19 cellular contexts compared by ENCODE assay signal in genomic region chr16:12093902-12094301, GRCh38.
DNase-seq lines count a peak whose midpoint lies in the region; ATAC-seq and TF ChIP-seq lines count a peak whose summit lies in the region.
"Had no signal": no experiment of that assay in that cellular context is flagged by ENCODE, and none has a peak within 500 bp of the region (broad histone marks: within the 10 kb centered on the region; RNA-seq: fewer than 3 reads in every experiment).

No MANE protein-coding gene starts in this region.

- H3K4me2 ChIP-seq in BLaER1 (peak overlapping the region; percentile 66; the same call in 1 of the 2 replicates), OCI-LY1 (ENCODE audit: low read length) (peak overlapping the region; percentile 46; the same call in 1 of the 2 replicates)

- peak overlapping the region in 4 of 7 donors; percentile 19 to 77 (median 48) for H3K27ac Mint-ChIP-seq in CD4-positive, alpha-beta memory T cell
- peak overlapping the region in 5 of 9 donors; percentile 11 to 80 (median 55) for H3K27ac Mint-ChIP-seq in naive thymus-derived CD4-positive, alpha-beta T cell
- H3K27ac Mint-ChIP-seq: CD8-positive, alpha-beta T cell had no signal

- H3K9ac ChIP-seq in BLaER1: no peak overlapping the region
- H3K9ac ChIP-seq in OCI-LY1 (ENCODE audit: low read length): peak overlapping the region; percentile 48

- no peaks in the 10 kb centered on the region for H3K9me3 Mint-ChIP-seq in CD4-positive, alpha-beta memory T cell
- H3K9me3 Mint-ChIP-seq in naive thymus-derived CD4-positive, alpha-beta T cell: no peaks in the 10 kb centered on the region
- H3K9me3 Mint-ChIP-seq: CD14-positive monocyte; CD8-positive, alpha-beta T cell had no signal

- POLR2A ChIA-PET in CD4-positive, alpha-beta memory T cell (lab: Charles Lee; ENCODE audit: partially characterized antibody): interaction anchor here (2.0 kb wide), 1 partner anchor 14 kb away, joined by 16 read pairs; no protein-coding TSS in a partner anchor
- POLR2A ChIA-PET in naive thymus-derived CD4-positive, alpha-beta T cell (lab: Charles Lee): interaction anchor here (0.6 to 3.5 kb wide), 2 partner anchors 14 to 714 kb away, joined by 4 to 33 read pairs; no protein-coding TSS in a partner anchor

- CTCF ChIA-PET in CD4-positive, alpha-beta memory T cell (lab: Charles Lee; ENCODE audit: partially characterized antibody): interaction anchor here (1.1 to 7.0 kb wide), 10 partner anchors 11 to 727 kb away, joined by 3 to 131 read pairs (median 22); no protein-coding TSS in a partner anchor
- CTCF ChIA-PET in naive thymus-derived CD4-positive, alpha-beta T cell (lab: Charles Lee): interaction anchor here (0.6 to 2.7 kb wide), 11 partner anchors 9 to 742 kb away, joined by 3 to 29 read pairs (median 5); no protein-coding TSS in a partner anchor

- DNase-seq in CD4-positive, alpha-beta memory T cell: no peak
- DNase-seq in naive thymus-derived CD4-positive, alpha-beta T cell: no peak
- no peak for DNase-seq in AG08396 (ENCODE audit: low spot score)
- DNase-seq in T-helper 9 cell: no peak
- DNase-seq: ACHN; AML-193; Calu3; CD8-positive, alpha-beta T cell; DMS79 treated with DMSO at 0.1 percent for 48 hours; GF-D8; GOT3; H7; IMR-90; KBM-7 had no signal

- H3K9me3 ChIP-seq in BLaER1 (no peaks in the 10 kb centered on the region), OCI-LY1 (ENCODE audit: low read length) (no peaks in the 10 kb centered on the region)
- no peaks in the 10 kb centered on the region for H3K9me3 ChIP-seq in CD4-positive, alpha-beta memory T cell (ENCODE audit: control insufficient read depth in 1 of 2, low read length in 2 of 2)
- no peaks in the 10 kb centered on the region for H3K9me3 ChIP-seq in naive thymus-derived CD4-positive, alpha-beta T cell (ENCODE audit: control insufficient read depth in 2 of 3, low read length in 3 of 3)

- intact Hi-C loops in CD4-positive, alpha-beta memory T cell (cut with micrococcal nuclease): loop anchor here (2.0 kb wide), 1 partner anchor 13 kb away; no protein-coding TSS in a partner anchor
- intact Hi-C loops in naive thymus-derived CD4-positive, alpha-beta T cell (cut with micrococcal nuclease): loop anchor here in 1 of 2 donors (10.0 kb wide), 1 partner anchor 1361 kb away; no protein-coding TSS in a partner anchor

- no peaks in the 10 kb centered on the region for H3K79me2 ChIP-seq in OCI-LY1 (ENCODE audit: insufficient read depth, low read length)

- peaks cover 2 to 13% of the 10 kb centered on the region in 2 donors for H3K36me3 Mint-ChIP-seq in CD4-positive, alpha-beta memory T cell
- H3K36me3 Mint-ChIP-seq in naive thymus-derived CD4-positive, alpha-beta T cell: peaks cover 0 to 19% (median 2%) of the 10 kb centered on the region in 5 donors

- no peaks in the 10 kb centered on the region for H4K20me1 ChIP-seq in BLaER1
- no peaks in the 10 kb centered on the region for H4K20me1 ChIP-seq in OCI-LY1 (ENCODE audit: insufficient read depth, low read length)

- no peak for TF ChIP-seq CTCF in OCI-LY1 (IDR thresholded peaks at IDR 0.05; ENCODE audit: low read length)

- H3K4me3 Mint-ChIP-seq in CD4-positive, alpha-beta memory T cell: no peak overlapping the region
- H3K4me3 Mint-ChIP-seq in naive thymus-derived CD4-positive, alpha-beta T cell: no peak overlapping the region
- H3K4me3 Mint-ChIP-seq: CD14-positive monocyte; CD8-positive, alpha-beta T cell had no signal

- H2AFZ ChIP-seq in OCI-LY1 (ENCODE audit: low read length): no peak overlapping the region

- H3K4me3 ChIP-seq in BLaER1 (no peak overlapping the region), OCI-LY1 (ENCODE audit: low read depth, low read length, poor library complexity, severe bottlenecking) (no peak overlapping the region)
- H3K4me3 ChIP-seq in CD4-positive, alpha-beta memory T cell (ENCODE audit: low read length in 2 of 2): no peak overlapping the region
- no peak overlapping the region for H3K4me3 ChIP-seq in naive thymus-derived CD4-positive, alpha-beta T cell (ENCODE audit: low read length)

- H3F3A ChIP-seq in OCI-LY1 (ENCODE audit: insufficient read depth, low read length): no peaks in the 10 kb centered on the region

- H3K4me1 Mint-ChIP-seq in CD4-positive, alpha-beta memory T cell: peaks cover 15 to 42% (median 21%) of the 10 kb centered on the region in 4 donors
- peaks cover 19 to 64% (median 52%) of the 10 kb centered on the region in 7 donors for H3K4me1 Mint-ChIP-seq in naive thymus-derived CD4-positive, alpha-beta T cell

- H3K27ac ChIP-seq in BLaER1: peak overlapping the region; percentile 58; the same call in 1 of the 2 replicates
- H3K27ac ChIP-seq in CD4-positive, alpha-beta memory T cell (ENCODE audit: low read depth, low read length): no peak overlapping the region
- H3K27ac ChIP-seq in OCI-LY1 (ENCODE audit: low read depth, low read length, poor library complexity, severe bottlenecking): peak overlapping the region; percentile 95
- H3K27ac ChIP-seq in naive thymus-derived CD4-positive, alpha-beta T cell (ENCODE audit: low read depth, low read length): no peak overlapping the region

- no peaks in the 10 kb centered on the region for H3K27me3 Mint-ChIP-seq in CD4-positive, alpha-beta memory T cell
- no peaks in the 10 kb centered on the region for H3K27me3 Mint-ChIP-seq in naive thymus-derived CD4-positive, alpha-beta T cell

- H3K36me3 ChIP-seq in BLaER1: peaks cover 8% of the 10 kb centered on the region; the same call in 1 of the 2 replicates
- no peaks in the 10 kb centered on the region for H3K36me3 ChIP-seq in CD4-positive, alpha-beta memory T cell (ENCODE audit: insufficient read depth, low read length)
- H3K36me3 ChIP-seq in OCI-LY1 (ENCODE audit: insufficient read depth, low read length): no peaks in the 10 kb centered on the region; the same call in 1 of the 2 replicates
- H3K36me3 ChIP-seq in naive thymus-derived CD4-positive, alpha-beta T cell (ENCODE audit: control insufficient read depth in 2 of 3, insufficient read depth in 3 of 3, low read length in 3 of 3): peaks cover 0 to 3% (median 0%) of the 10 kb centered on the region in 3 experiments

- H3K4me1 ChIP-seq in BLaER1: peaks cover 100% of the 10 kb centered on the region
- peaks cover 26% of the 10 kb centered on the region for H3K4me1 ChIP-seq in CD4-positive, alpha-beta memory T cell (ENCODE audit: insufficient read depth, low read length)
- peaks cover 89% of the 10 kb centered on the region for H3K4me1 ChIP-seq in OCI-LY1 (ENCODE audit: insufficient read depth, low read length, severe bottlenecking)
- peaks cover 0 to 15% of the 10 kb centered on the region in 2 donors for H3K4me1 ChIP-seq in naive thymus-derived CD4-positive, alpha-beta T cell (ENCODE audit: control insufficient read depth in 2 of 2, insufficient read depth in 2 of 2, low read length in 2 of 2)

- H3K9me2 ChIP-seq in OCI-LY1 (ENCODE audit: low read depth, low read length): no peaks in the 10 kb centered on the region

- H3K27me3 ChIP-seq in BLaER1 (no peaks in the 10 kb centered on the region), OCI-LY1 (ENCODE audit: insufficient read depth, low read length) (no peaks in the 10 kb centered on the region)
- H3K27me3 ChIP-seq in CD4-positive, alpha-beta memory T cell (ENCODE audit: insufficient read depth, low read length): no peaks in the 10 kb centered on the region
- no peaks in the 10 kb centered on the region for H3K27me3 ChIP-seq in naive thymus-derived CD4-positive, alpha-beta T cell (ENCODE audit: control insufficient read depth in 2 of 2, insufficient read depth in 2 of 2, low read length in 2 of 2)

- ATAC-seq in naive thymus-derived CD4-positive, alpha-beta T cell: no peak
- no peak for ATAC-seq in SK-N-SH treated with all-trans-retinoic acid at 6 μM for 48 hours
- ATAC-seq: CD8-positive, alpha-beta T cell; HCT116 had no signal

TF ChIP-seq in SK-N-SH treated with all-trans-retinoic acid at 6 μM for 48 hours, 23 proteins besides CTCF, POLR2A, EP300 and RAD21 (continues in another document):
- TF ChIP-seq RARB (CRISPR knock-in tag; IDR thresholded peaks at IDR 0.05) (no peak), PATZ1 (CRISPR knock-in tag; IDR thresholded peaks at IDR 0.05; ENCODE audit: borderline replicate concordance) (no peak), ZFP30 (CRISPR knock-in tag; IDR thresholded peaks at IDR 0.05) (no peak), ISL1 (CRISPR knock-in tag; IDR thresholded peaks at IDR 0.05) (no peak), ZC3H10 (CRISPR knock-in tag; IDR thresholded peaks at IDR 0.05) (no peak), ZNF70 (CRISPR knock-in tag; IDR thresholded peaks at IDR 0.05) (no peak), TCF4 (CRISPR knock-in tag; IDR thresholded peaks at IDR 0.05; ENCODE audit: borderline replicate concordance) (no peak), OSR1 (CRISPR knock-in tag; IDR thresholded peaks at IDR 0.05) (no peak), ZNF565 (CRISPR knock-in tag; conservative IDR thresholded peaks at IDR 0.05; ENCODE audit: low read depth) (no peak)
- TF ChIP-seq, protein P1, sequence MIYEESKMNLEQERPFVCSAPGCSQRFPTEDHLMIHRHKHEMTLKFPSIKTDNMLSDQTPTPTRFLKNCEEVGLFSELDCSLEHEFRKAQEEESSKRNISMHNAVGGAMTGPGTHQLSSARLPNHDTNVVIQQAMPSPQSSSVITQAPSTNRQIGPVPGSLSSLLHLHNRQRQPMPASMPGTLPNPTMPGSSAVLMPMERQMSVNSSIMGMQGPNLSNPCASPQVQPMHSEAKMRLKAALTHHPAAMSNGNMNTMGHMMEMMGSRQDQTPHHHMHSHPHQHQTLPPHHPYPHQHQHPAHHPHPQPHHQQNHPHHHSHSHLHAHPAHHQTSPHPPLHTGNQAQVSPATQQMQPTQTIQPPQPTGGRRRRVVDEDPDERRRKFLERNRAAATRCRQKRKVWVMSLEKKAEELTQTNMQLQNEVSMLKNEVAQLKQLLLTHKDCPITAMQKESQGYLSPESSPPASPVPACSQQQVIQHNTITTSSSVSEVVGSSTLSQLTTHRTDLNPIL (CRISPR knock-in tag; IDR thresholded peaks at IDR 0.05; ENCODE audit: low read depth): no peak

Comparison
In these comparisons a context has a peak if more than half of its experiments do, and no peak if none do; other contexts are left out.
1. H3K27ac ChIP-seq: peak in BLaER1 (single experiment) and OCI-LY1 (single experiment); none in CD4-positive, alpha-beta memory T cell (single experiment) and naive thymus-derived CD4-positive, alpha-beta T cell (single experiment).